Comparison of ENCODE assay signal across 15 cellular contexts in the genomic region with DNA sequence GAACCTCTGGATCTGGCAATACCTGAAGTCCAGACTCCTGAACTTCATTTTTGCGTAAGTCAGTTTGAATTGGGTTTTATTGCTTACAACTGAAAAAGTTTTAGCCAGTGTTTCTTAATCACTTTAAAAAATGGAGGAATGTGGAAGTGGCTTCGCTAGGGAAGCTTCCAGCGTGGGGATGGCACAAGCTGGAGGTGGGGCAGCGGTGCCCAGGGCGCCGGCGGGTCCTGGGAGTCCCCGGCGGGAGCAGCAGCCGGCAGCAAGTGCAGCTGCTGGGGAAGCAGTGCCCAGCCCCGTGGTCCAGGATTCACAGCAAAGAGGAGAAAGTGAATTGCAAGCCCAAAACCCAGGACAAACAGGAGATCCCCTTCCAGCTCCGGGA.
"Had no signal": no experiment of that assay in that cellular context is flagged by ENCODE, and none has a peak within 500 bp of the region (broad histone marks: within the 10 kb centered on the region; RNA-seq: fewer than 3 reads in every experiment).

No MANE protein-coding gene starts in this region.

- H3K27me3 ChIP-seq: cardiac muscle cell, esophagus squamous epithelium, left lung, right lobe of liver had no signal

- ATAC-seq: activated CD8-positive, alpha-beta T cell treated with anti-CD3 and anti-CD28 coated beads for 36 hours; stimulated activated naive CD8-positive, alpha-beta T cell treated with anti-CD3 and anti-CD28 coated beads, Interleukin-15, amount 100 ng/mL, for 72 hours had no signal

- H3K4me3 ChIP-seq: cardiac muscle cell, esophagus squamous epithelium, left lung, psoas muscle, right lobe of liver had no signal

- DNase-seq: activated CD4-positive, alpha-beta T cell treated with anti-CD3 and anti-CD28 coated beads for 4 hours; activated CD8-positive, alpha-beta T cell treated with anti-CD3 and anti-CD28 coated beads for 36 hours; activated effector memory CD4-positive, alpha-beta T cell treated with anti-CD3 and anti-CD28 coated beads, Interleukin-2, amount 50 U/mL, for 16 hours; activated T-cell treated with anti-CD3 and anti-CD28 coated beads, Interleukin-2, amount 50 U/mL, for 48 hours; esophagus squamous epithelium; hippocampal formation; mesendoderm; nephron progenitor cell; psoas muscle; stimulated activated naive CD8-positive, alpha-beta T cell treated with anti-CD3 and anti-CD28 coated beads, Interleukin-15, amount 100 ng/mL, for 72 hours had no signal

- H3K9me3 ChIP-seq: esophagus squamous epithelium, left lung, psoas muscle, right lobe of liver had no signal

- H3K36me3 ChIP-seq: cardiac muscle cell, esophagus squamous epithelium, left lung, right lobe of liver had no signal

- H3K27ac Mint-ChIP-seq: activated CD8-positive, alpha-beta T cell treated with anti-CD3 and anti-CD28 coated beads for 36 hours; activated naive CD4-positive, alpha-beta T cell treated with anti-CD3 and anti-CD28 coated beads, Interleukin-2, amount 50 U/mL, for 24 hours; nephron progenitor cell; stimulated activated naive CD8-positive, alpha-beta T cell treated with anti-CD3 and anti-CD28 coated beads, Interleukin-15, amount 100 ng/mL, for 72 hours had no signal

- H3K27ac ChIP-seq: cardiac muscle cell, esophagus squamous epithelium, psoas muscle, right lobe of liver had no signal

- H3K9me3 Mint-ChIP-seq: activated CD8-positive, alpha-beta T cell treated with anti-CD3 and anti-CD28 coated beads for 36 hours; activated naive CD4-positive, alpha-beta T cell treated with anti-CD3 and anti-CD28 coated beads, Interleukin-2, amount 50 U/mL, for 24 hours; nephron progenitor cell; stimulated activated naive CD8-positive, alpha-beta T cell treated with anti-CD3 and anti-CD28 coated beads, Interleukin-15, amount 100 ng/mL, for 72 hours; T-helper 1 cell treated with Interleukin-12 subunit alpha and Interleukin-12 subunit beta and Interleukin-4 antibody, amounts not matched to agents 30 μg/mL and 1 μg/mL, for 36 hours had no signal

- H3K36me3 Mint-ChIP-seq: activated naive CD4-positive, alpha-beta T cell treated with anti-CD3 and anti-CD28 coated beads, Interleukin-2, amount 50 U/mL, for 24 hours had no signal

- H3K4me1 ChIP-seq: psoas muscle, right lobe of liver had no signal

- H3K4me3 Mint-ChIP-seq: activated CD8-positive, alpha-beta T cell treated with anti-CD3 and anti-CD28 coated beads for 36 hours; activated naive CD4-positive, alpha-beta T cell treated with anti-CD3 and anti-CD28 coated beads, Interleukin-2, amount 50 U/mL, for 24 hours; nephron progenitor cell; stimulated activated naive CD8-positive, alpha-beta T cell treated with anti-CD3 and anti-CD28 coated beads, Interleukin-15, amount 100 ng/mL, for 72 hours; T-helper 1 cell treated with Interleukin-12 subunit alpha and Interleukin-12 subunit beta and Interleukin-4 antibody, amounts not matched to agents 30 μg/mL and 1 μg/mL, for 36 hours had no signal

- H3K27me3 Mint-ChIP-seq: activated naive CD4-positive, alpha-beta T cell treated with anti-CD3 and anti-CD28 coated beads, Interleukin-2, amount 50 U/mL, for 24 hours had no signal
